1 cellular context compared by ENCODE assay signal in genomic region chr13:51584731-51585191, GRCh38.
A peak's percentile ranks its signal among the peaks of the same experiment; 100 is the strongest.
TF ChIP-seq lines count a peak whose summit lies in the region.

No MANE protein-coding gene starts in this region.

TF ChIP-seq in HepG2, 621 proteins besides CTCF, POLR2A, EP300 and RAD21 (continued from another document and continues in another):
- TF ChIP-seq TEF (CRISPR knock-in tag; IDR thresholded peaks at IDR 0.05): no peak
- TF ChIP-seq POGK (CRISPR knock-in tag; conservative IDR thresholded peaks at IDR 0.05): no peak; the same call in 1 of the 2 replicates
- TF ChIP-seq NR1H2 (CRISPR knock-in tag; IDR thresholded peaks at IDR 0.05; ENCODE audit: borderline replicate concordance, low read depth): no peak
- TF ChIP-seq, protein P1, sequence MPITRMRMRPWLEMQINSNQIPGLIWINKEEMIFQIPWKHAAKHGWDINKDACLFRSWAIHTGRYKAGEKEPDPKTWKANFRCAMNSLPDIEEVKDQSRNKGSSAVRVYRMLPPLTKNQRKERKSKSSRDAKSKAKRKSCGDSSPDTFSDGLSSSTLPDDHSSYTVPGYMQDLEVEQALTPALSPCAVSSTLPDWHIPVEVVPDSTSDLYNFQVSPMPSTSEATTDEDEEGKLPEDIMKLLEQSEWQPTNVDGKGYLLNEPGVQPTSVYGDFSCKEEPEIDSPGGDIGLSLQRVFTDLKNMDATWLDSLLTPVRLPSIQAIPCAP (CRISPR knock-in tag; IDR thresholded peaks at IDR 0.05; ENCODE audit: low read depth): no peak
- TF ChIP-seq ZNF335 (CRISPR knock-in tag; IDR thresholded peaks at IDR 0.05): no peak
- no peak for TF ChIP-seq KLF11 (CRISPR knock-in tag; IDR thresholded peaks at IDR 0.05)
- TF ChIP-seq ZNF878 (CRISPR knock-in tag; IDR thresholded peaks at IDR 0.05): peak; percentile 11; the same call in 1 of the 2 replicates
- TF ChIP-seq HNF4G (IDR thresholded peaks at IDR 0.05; ENCODE audit: borderline replicate concordance, low read depth, low read length): peak; percentile 47; the same call in 1 of the 2 replicates
- TF ChIP-seq HNF4G (CRISPR knock-in tag; IDR thresholded peaks at IDR 0.05; ENCODE audit: borderline replicate concordance, low read depth): no peak
- TF ChIP-seq NFKB2 (CRISPR knock-in tag; IDR thresholded peaks at IDR 0.05; ENCODE audit: borderline replicate concordance): no peak; the same call in 1 of the 2 replicates
- TF ChIP-seq HHEX (CRISPR knock-in tag; IDR thresholded peaks at IDR 0.05): no peak
- TF ChIP-seq SIX1 (CRISPR knock-in tag; IDR thresholded peaks at IDR 0.05; ENCODE audit: borderline replicate concordance): no peak
- TF ChIP-seq XBP1 (CRISPR knock-in tag; IDR thresholded peaks at IDR 0.05): no peak
- peak; percentile 70; the same call in 1 of the 2 replicates for TF ChIP-seq ZNF235 (CRISPR knock-in tag; IDR thresholded peaks at IDR 0.05; ENCODE audit: borderline replicate concordance)
- TF ChIP-seq, protein P2, sequence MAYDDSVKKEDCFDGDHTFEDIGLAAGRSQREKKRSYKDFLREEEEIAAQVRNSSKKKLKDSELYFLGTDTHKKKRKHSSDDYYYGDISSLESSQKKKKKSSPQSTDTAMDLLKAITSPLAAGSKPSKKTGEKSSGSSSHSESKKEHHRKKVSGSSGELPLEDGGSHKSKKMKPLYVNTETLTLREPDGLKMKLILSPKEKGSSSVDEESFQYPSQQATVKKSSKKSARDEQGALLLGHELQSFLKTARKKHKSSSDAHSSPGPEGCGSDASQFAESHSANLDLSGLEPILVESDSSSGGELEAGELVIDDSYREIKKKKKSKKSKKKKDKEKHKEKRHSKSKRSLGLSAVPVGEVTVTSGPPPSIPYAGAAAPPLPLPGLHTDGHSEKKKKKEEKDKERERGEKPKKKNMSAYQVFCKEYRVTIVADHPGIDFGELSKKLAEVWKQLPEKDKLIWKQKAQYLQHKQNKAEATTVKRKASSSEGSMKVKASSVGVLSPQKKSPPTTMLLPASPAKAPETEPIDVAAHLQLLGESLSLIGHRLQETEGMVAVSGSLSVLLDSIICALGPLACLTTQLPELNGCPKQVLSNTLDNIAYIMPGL (CRISPR knock-in tag; IDR thresholded peaks at IDR 0.05; ENCODE audit: borderline replicate concordance in 1 of 2, low read depth in 1 of 2): peak in 1 of 2 experiments; percentile 89; a peak in 3 of 4 replicates
- TF ChIP-seq ZMYM3 (CRISPR knock-in tag; IDR thresholded peaks at IDR 0.05): 0 out of 2 replicates have a peak, but pooled peaks have one; percentile 35
- TF ChIP-seq POLR2AphosphoS2 (IDR thresholded peaks at IDR 0.05; ENCODE audit: low read depth, low read length): no peak
- TF ChIP-seq ZNF432 (CRISPR knock-in tag; IDR thresholded peaks at IDR 0.05; ENCODE audit: borderline replicate concordance): no peak
- no peak for TF ChIP-seq ZNF281 (CRISPR knock-in tag; IDR thresholded peaks at IDR 0.05; ENCODE audit: borderline replicate concordance)
- peak; percentile 53 for TF ChIP-seq HNRNPLL (IDR thresholded peaks at IDR 0.05; ENCODE audit: low read depth, low read length, poor library complexity, severe bottlenecking)
- TF ChIP-seq KLF16 (CRISPR knock-in tag; IDR thresholded peaks at IDR 0.05): no peak
- TF ChIP-seq SP1 (IDR thresholded peaks at IDR 0.05): no peak
- TF ChIP-seq SP1 (CRISPR knock-in tag; IDR thresholded peaks at IDR 0.05): no peak
- no peak for TF ChIP-seq TCF7 (IDR thresholded peaks at IDR 0.05; ENCODE audit: low read depth)
- TF ChIP-seq ZNF446 (CRISPR knock-in tag; IDR thresholded peaks at IDR 0.05): no peak
- TF ChIP-seq ZNF224 (CRISPR knock-in tag; IDR thresholded peaks at IDR 0.05): 0 out of 2 replicates have a peak, but pooled peaks have one; percentile 67
- TF ChIP-seq, protein P3, sequence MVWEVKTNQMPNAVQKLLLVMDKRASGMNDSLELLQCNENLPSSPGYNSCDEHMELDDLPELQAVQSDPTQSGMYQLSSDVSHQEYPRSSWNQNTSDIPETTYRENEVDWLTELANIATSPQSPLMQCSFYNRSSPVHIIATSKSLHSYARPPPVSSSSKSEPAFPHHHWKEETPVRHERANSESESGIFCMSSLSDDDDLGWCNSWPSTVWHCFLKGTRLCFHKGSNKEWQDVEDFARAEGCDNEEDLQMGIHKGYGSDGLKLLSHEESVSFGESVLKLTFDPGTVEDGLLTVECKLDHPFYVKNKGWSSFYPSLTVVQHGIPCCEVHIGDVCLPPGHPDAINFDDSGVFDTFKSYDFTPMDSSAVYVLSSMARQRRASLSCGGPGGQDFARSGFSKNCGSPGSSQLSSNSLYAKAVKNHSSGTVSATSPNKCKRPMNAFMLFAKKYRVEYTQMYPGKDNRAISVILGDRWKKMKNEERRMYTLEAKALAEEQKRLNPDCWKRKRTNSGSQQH (CRISPR knock-in tag; IDR thresholded peaks at IDR 0.05; ENCODE audit: low read depth): 0 out of 2 replicates have a peak, but pooled peaks have one; percentile 37
- TF ChIP-seq ZNF660 (CRISPR knock-in tag; IDR thresholded peaks at IDR 0.05; ENCODE audit: borderline replicate concordance, low read depth): no peak
- TF ChIP-seq ZNF383 (CRISPR knock-in tag; IDR thresholded peaks at IDR 0.05; ENCODE audit: borderline replicate concordance): no peak
- no peak for TF ChIP-seq MXD4 (CRISPR knock-in tag; IDR thresholded peaks at IDR 0.05)
- TF ChIP-seq, protein P4, sequence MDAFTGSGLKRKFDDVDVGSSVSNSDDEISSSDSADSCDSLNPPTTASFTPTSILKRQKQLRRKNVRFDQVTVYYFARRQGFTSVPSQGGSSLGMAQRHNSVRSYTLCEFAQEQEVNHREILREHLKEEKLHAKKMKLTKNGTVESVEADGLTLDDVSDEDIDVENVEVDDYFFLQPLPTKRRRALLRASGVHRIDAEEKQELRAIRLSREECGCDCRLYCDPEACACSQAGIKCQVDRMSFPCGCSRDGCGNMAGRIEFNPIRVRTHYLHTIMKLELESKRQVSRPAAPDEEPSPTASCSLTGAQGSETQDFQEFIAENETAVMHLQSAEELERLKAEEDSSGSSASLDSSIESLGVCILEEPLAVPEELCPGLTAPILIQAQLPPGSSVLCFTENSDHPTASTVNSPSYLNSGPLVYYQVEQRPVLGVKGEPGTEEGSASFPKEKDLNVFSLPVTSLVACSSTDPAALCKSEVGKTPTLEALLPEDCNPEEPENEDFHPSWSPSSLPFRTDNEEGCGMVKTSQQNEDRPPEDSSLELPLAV (CRISPR knock-in tag; conservative IDR thresholded peaks at IDR 0.05; ENCODE audit: low read depth): no peak
- TF ChIP-seq ZNF510 (CRISPR knock-in tag; IDR thresholded peaks at IDR 0.05; ENCODE audit: low read depth): no peak; the same call in 1 of the 2 replicates
- no peak for TF ChIP-seq ZFP36L2 (CRISPR knock-in tag; IDR thresholded peaks at IDR 0.05)
- TF ChIP-seq KLF6 (CRISPR knock-in tag; IDR thresholded peaks at IDR 0.05): no peak
- no peak for TF ChIP-seq CBFB (CRISPR knock-in tag; IDR thresholded peaks at IDR 0.05)
- no peak for TF ChIP-seq FOXM1 (CRISPR knock-in tag; IDR thresholded peaks at IDR 0.05)
- TF ChIP-seq, protein P5, sequence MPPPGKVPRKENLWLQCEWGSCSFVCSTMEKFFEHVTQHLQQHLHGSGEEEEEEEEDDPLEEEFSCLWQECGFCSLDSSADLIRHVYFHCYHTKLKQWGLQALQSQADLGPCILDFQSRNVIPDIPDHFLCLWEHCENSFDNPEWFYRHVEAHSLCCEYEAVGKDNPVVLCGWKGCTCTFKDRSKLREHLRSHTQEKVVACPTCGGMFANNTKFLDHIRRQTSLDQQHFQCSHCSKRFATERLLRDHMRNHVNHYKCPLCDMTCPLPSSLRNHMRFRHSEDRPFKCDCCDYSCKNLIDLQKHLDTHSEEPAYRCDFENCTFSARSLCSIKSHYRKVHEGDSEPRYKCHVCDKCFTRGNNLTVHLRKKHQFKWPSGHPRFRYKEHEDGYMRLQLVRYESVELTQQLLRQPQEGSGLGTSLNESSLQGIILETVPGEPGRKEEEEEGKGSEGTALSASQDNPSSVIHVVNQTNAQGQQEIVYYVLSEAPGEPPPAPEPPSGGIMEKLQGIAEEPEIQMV (CRISPR knock-in tag; IDR thresholded peaks at IDR 0.05; ENCODE audit: low read depth): no peak
- TF ChIP-seq NR2C2 (CRISPR knock-in tag; IDR thresholded peaks at IDR 0.05; ENCODE audit: borderline replicate concordance): no peak; the same call in 1 of the 2 replicates
- TF ChIP-seq FLYWCH1 (CRISPR knock-in tag; IDR thresholded peaks at IDR 0.05): no peak
- peak; percentile 46; the same call in 1 of the 2 replicates for TF ChIP-seq HDAC2 (CRISPR knock-in tag; IDR thresholded peaks at IDR 0.05)
- no peak for TF ChIP-seq PAWR (CRISPR knock-in tag; IDR thresholded peaks at IDR 0.05; ENCODE audit: borderline replicate concordance)
- TF ChIP-seq KDM5B (CRISPR knock-in tag; IDR thresholded peaks at IDR 0.05; ENCODE audit: borderline replicate concordance): peak; percentile 62; the same call in 1 of the 2 replicates
- TF ChIP-seq ZNF580 (CRISPR knock-in tag; IDR thresholded peaks at IDR 0.05; ENCODE audit: borderline replicate concordance, low read depth): 0 out of 2 replicates have a peak, but pooled peaks have one; percentile 15
- TF ChIP-seq ZSCAN29 (CRISPR knock-in tag; conservative IDR thresholded peaks at IDR 0.05): no peak
- TF ChIP-seq, protein P6, sequence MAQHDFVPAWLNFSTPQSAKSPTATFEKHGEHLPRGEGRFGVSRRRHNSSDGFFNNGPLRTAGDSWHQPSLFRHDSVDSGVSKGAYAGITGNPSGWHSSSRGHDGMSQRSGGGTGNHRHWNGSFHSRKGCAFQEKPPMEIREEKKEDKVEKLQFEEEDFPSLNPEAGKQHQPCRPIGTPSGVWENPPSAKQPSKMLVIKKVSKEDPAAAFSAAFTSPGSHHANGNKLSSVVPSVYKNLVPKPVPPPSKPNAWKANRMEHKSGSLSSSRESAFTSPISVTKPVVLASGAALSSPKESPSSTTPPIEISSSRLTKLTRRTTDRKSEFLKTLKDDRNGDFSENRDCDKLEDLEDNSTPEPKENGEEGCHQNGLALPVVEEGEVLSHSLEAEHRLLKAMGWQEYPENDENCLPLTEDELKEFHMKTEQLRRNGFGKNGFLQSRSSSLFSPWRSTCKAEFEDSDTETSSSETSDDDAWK (CRISPR knock-in tag; IDR thresholded peaks at IDR 0.05): no peak
- TF ChIP-seq TOPORS (CRISPR knock-in tag; IDR thresholded peaks at IDR 0.05): no peak
- no peak for TF ChIP-seq ARID3A (IDR thresholded peaks at IDR 0.05; ENCODE audit: low read depth, low read length)
- TF ChIP-seq, protein P7, sequence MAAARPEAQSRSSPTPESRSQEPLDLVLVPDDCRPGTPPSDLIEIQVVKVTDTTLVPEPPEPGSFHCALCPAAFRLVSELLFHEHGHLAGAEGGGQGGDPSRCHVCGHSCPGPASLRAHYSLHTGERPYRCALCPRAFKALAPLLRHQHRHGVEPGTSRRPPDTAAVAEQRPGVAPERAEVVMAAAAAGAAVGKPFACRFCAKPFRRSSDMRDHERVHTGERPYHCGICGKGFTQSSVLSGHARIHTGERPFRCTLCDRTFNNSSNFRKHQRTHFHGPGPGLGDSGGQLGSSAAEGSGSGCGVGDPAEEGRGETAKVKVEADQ (CRISPR knock-in tag; IDR thresholded peaks at IDR 0.05; ENCODE audit: borderline replicate concordance): peak; percentile 68; the same call in 1 of the 2 replicates
